Comparison of ENCODE assay signal across 11 cellular contexts in the genomic region with DNA sequence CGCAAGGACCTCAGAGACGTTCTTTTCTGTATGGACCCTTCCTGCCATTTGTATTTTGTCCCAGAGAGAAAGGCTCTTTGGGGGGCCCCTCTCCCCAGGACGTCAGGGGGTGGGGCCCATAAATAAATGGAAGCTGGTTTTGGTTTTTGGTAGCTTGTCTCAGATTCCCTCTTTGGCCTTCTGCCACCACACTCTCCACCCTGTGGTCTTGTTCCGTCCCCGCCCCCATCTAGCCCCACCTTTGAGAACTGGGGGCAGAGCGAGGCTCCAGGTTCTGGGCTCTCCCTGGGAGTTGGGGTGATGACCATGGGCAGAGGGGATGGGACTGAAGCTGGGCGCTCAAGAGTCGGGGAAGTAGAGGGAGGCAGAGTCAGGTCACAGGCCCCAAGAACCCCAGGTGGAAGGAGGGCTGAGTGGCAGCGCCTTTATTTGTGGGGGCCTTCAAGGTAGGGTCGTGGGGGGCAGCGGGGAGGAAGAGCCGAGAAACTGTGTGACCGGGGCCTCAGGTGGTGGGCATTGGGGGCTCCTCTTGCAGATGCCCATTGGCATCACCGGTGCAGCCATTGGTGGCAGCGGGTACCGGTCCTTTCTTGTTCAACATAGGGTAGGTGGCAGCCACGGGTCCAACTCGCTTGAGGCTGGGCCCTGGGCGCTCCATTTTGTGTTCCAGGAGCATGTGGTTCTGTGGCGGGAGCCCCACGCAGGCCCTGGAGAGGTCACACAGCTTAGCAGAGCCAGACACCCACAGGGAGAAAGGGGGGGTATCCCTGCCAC. TPM values are rescaled to one million over a fixed set of nuclear protein-coding genes. Genes with fewer than 3 reads are reported as not detected.
DNase-seq lines count a peak whose midpoint lies in the region; ATAC-seq, FAIRE-seq and TF ChIP-seq lines count a peak whose summit lies in the region.
"Had no signal": no experiment of that assay in that cellular context is flagged by ENCODE, and none has a peak within 500 bp of the region (broad histone marks: within the 10 kb centered on the region; RNA-seq: fewer than 3 reads in every experiment).

No MANE protein-coding gene starts in this region.

- peaks cover 16% of the 10 kb centered on the region for H3K4me1 ChIP-seq in HepG2 (ENCODE audit: insufficient read depth, low read length)
- peaks cover 0 to 25% (median 4%) of the 10 kb centered on the region in 4 donors for H3K4me1 ChIP-seq in right lobe of liver
- H3K4me1 ChIP-seq in uterus = peaks cover 0 to 13% of the 10 kb centered on the region in 2 donors
- H3K4me1 ChIP-seq in aorta (ENCODE audit: control insufficient read depth in 1 of 2, insufficient read depth in 2 of 2, low read length in 2 of 2) = no peaks in the 10 kb centered on the region

- FAIRE-seq in HepG2 (lab: Jason Lieb, UNC) = no peak

- TF ChIP-seq EP300 in HepG2 (IDR thresholded peaks at IDR 0.05; ENCODE audit: low read depth in 2 of 2, low read length in 2 of 2) = no peak
- TF ChIP-seq EP300 in HepG2 (CRISPR knock-in tag; IDR thresholded peaks at IDR 0.05; ENCODE audit: borderline replicate concordance) = no peak

- H4K20me1 ChIP-seq in HepG2 (ENCODE audit: insufficient read depth, low read length) = no peaks in the 10 kb centered on the region

- H3K27me3 ChIP-seq in HepG2 (ENCODE audit: control insufficient read depth in 1 of 2, insufficient read depth in 2 of 2, low read length in 2 of 2) (no peaks in the 10 kb centered on the region), right lobe of liver (no peaks in the 10 kb centered on the region), uterus (no peaks in the 10 kb centered on the region), aorta (ENCODE audit: control insufficient read depth in 1 of 2, insufficient read depth in 2 of 2, low read length in 1 of 2) (no peaks in the 10 kb centered on the region)

- no peaks in the 10 kb centered on the region for H3K9me3 Mint-ChIP-seq in activated CD8-positive, alpha-beta T cell treated with anti-CD3 and anti-CD28 coated beads, Interleukin-2, amount 10 ng/mL, durations not matched to agents 7 days and 5 days (ENCODE audit: insufficient read depth)
- H3K9me3 Mint-ChIP-seq in immature natural killer cell = no peaks in the 10 kb centered on the region

- no peak for TF ChIP-seq RAD21 in HepG2 (CRISPR knock-in tag; IDR thresholded peaks at IDR 0.05)

- no peak overlapping the region for H3K9ac ChIP-seq in HepG2 (ENCODE audit: insufficient read depth, low read depth, low read length)

- intact Hi-C loops in HepG2 (cut with micrococcal nuclease; ENCODE audit: unreplicated experiment) = no loop called here
- intact Hi-C loops in right lobe of liver (cut with DNase I) = no loop called here
- intact Hi-C loops in uterus (cut with DNase I; ENCODE audit: low total_unique reads) = no loop called here
- intact Hi-C loops in aorta (cut with DNase I) = no loop called here

- 95% methylated on average over 13 of the region's 21 CpGs for WGBS in HepG2 (ENCODE audit: low lambda C conversion rate)
- WGBS in right lobe of liver (ENCODE audit: insufficient coverage, low coverage, low lambda C conversion rate, missing lambda C conversion rate) = 70% methylated on average over 2 of the region's 21 CpGs
- 81 to 85% methylated on average over 20 to 21 of the region's 21 CpGs for WGBS in aorta, 2 donors

- H3K27ac ChIP-seq in HepG2 (ENCODE audit: extremely low read length, insufficient read depth, low read length) (no peak overlapping the region), right lobe of liver (no peak overlapping the region), uterus (peak overlapping the region; percentile 77 to 80), aorta (ENCODE audit: low read depth in 1 of 2, low read length in 2 of 2) (no peak overlapping the region)

- H3K4me3 ChIP-seq in HepG2 (replicated peaks in 1 of 3; ENCODE audit: insufficient read depth in 1 of 3, low read depth in 2 of 3, low read length in 3 of 3) = no peak overlapping the region
- no peak overlapping the region for H3K4me3 ChIP-seq in right lobe of liver
- peak overlapping the region; percentile 41 to 46 for H3K4me3 ChIP-seq in uterus
- no peak overlapping the region for H3K4me3 ChIP-seq in aorta (ENCODE audit: low read length in 2 of 2)

- DNase-seq in HepG2 (ENCODE audit: low spot score) (no peak), right lobe of liver (no peak), immature natural killer cell (no peak), uterus (peak in 1 of 2 donors; percentile 54), hippocampal formation (lab: John Stamatoyannopoulos, UW) (no peak), aorta (no peak), G401 (ENCODE audit: low spot score) (no peak)
- DNase-seq in activated CD8-positive, alpha-beta T cell treated with anti-CD3 and anti-CD28 coated beads, Interleukin-2, amount 10 ng/mL, durations not matched to agents 7 days and 5 days = no peak
- DNase-seq: dorsolateral prefrontal cortex, NCI-H2029 treated with DMSO at 0.1 percent for 48 hours, SIG-M5 had no signal

- in situ Hi-C loops in HepG2 (cut with HindIII; ENCODE audit: extremely low pct_ligation_motif_present, low pct_unique_long_range_greater_than_20kb) (no loop called here), G401 (cut with HindIII; ENCODE audit: low sequenced_read_pairs) (no loop called here)

- no peaks in the 10 kb centered on the region for H3K79me2 ChIP-seq in HepG2 (ENCODE audit: insufficient read depth, low read length)

- TF ChIP-seq POLR2A in HepG2 (IDR thresholded peaks at IDR 0.05; ENCODE audit: insufficient read depth in 1 of 2, low read depth in 2 of 2, low read length in 2 of 2) (no peak), right lobe of liver (IDR thresholded peaks at IDR 0.05) (no peak), uterus (IDR thresholded peaks at IDR 0.05) (no peak)

- no TSS peak for BruUV-seq in HepG2 (replicated peaks; lab: Mats Ljungman, UMichigan)

- CTCF ChIA-PET in HepG2 (lab: Yijun Ruan, JAX; ENCODE audit: low intra/inter-chr PET ratio, low total read pairs) = no interaction called here
- CTCF ChIA-PET in activated CD8-positive, alpha-beta T cell treated with anti-CD3 and anti-CD28 coated beads, Interleukin-2, amount 10 ng/mL, durations not matched to agents 7 days and 5 days (lab: Charles Lee) = interaction anchor here (0.7 to 1.0 kb wide), 2 partner anchors 16 to 86 kb away, joined by 3 read pairs; no protein-coding TSS in a partner anchor

- TF ChIP-seq CTCF in HepG2 (CRISPR knock-in tag; IDR thresholded peaks at IDR 0.05) (no peak), right lobe of liver (IDR thresholded peaks at IDR 0.05) (no peak), uterus (IDR thresholded peaks at IDR 0.05) (no peak)

- POLR2A ChIA-PET in HepG2 (lab: Yijun Ruan, JAX) = no interaction called here
- POLR2A ChIA-PET in activated CD8-positive, alpha-beta T cell treated with anti-CD3 and anti-CD28 coated beads, Interleukin-2, amount 10 ng/mL, durations not matched to agents 7 days and 5 days (lab: Charles Lee) = no interaction called here

- H3K4me2 ChIP-seq in HepG2 (ENCODE audit: low read depth, low read length) = no peak overlapping the region

- peaks cover 53% of the 10 kb centered on the region for H3K4me1 Mint-ChIP-seq in activated CD8-positive, alpha-beta T cell treated with anti-CD3 and anti-CD28 coated beads, Interleukin-2, amount 10 ng/mL, durations not matched to agents 7 days and 5 days (ENCODE audit: low read depth)
- H3K4me1 Mint-ChIP-seq in immature natural killer cell = peaks cover 17 to 39% of the 10 kb centered on the region in 2 donors

- peak overlapping the region; percentile 50 for H3K4me3 Mint-ChIP-seq in activated CD8-positive, alpha-beta T cell treated with anti-CD3 and anti-CD28 coated beads, Interleukin-2, amount 10 ng/mL, durations not matched to agents 7 days and 5 days
- peak overlapping the region in 4 of 5 donors; percentile 35 to 53 (median 46) for H3K4me3 Mint-ChIP-seq in immature natural killer cell

- H3K9me3 ChIP-seq in HepG2 (ENCODE audit: low read length) = no peaks in the 10 kb centered on the region
- no peaks in the 10 kb centered on the region for H3K9me3 ChIP-seq in right lobe of liver
- no peaks in the 10 kb centered on the region for H3K9me3 ChIP-seq in uterus
- H3K9me3 ChIP-seq in aorta (ENCODE audit: control insufficient read depth, low read length) = no peaks in the 10 kb centered on the region

- H3K36me3 ChIP-seq in HepG2 (replicated peaks in 1 of 2; ENCODE audit: control insufficient read depth in 1 of 2, insufficient read depth in 2 of 2, low read length in 2 of 2) = peaks cover 1 to 3% of the 10 kb centered on the region in 2 experiments; a peak in 1 of 5 replicates
- H3K36me3 ChIP-seq in right lobe of liver = no peaks in the 10 kb centered on the region
- H3K36me3 ChIP-seq in uterus = no peaks in the 10 kb centered on the region
- H3K36me3 ChIP-seq in aorta (ENCODE audit: control insufficient read depth in 1 of 2, insufficient read depth in 2 of 2, low read length in 1 of 2) = no peaks in the 10 kb centered on the region

- H3K27me3 Mint-ChIP-seq in activated CD8-positive, alpha-beta T cell treated with anti-CD3 and anti-CD28 coated beads, Interleukin-2, amount 10 ng/mL, durations not matched to agents 7 days and 5 days (ENCODE audit: low read depth) = no peaks in the 10 kb centered on the region
- H3K27me3 Mint-ChIP-seq in immature natural killer cell (ENCODE audit: low read depth in 3 of 3) = peaks cover 3 to 16% (median 5%) of the 10 kb centered on the region in 3 donors

- no peak for ATAC-seq in HepG2
- ATAC-seq in right lobe of liver = no peak
- ATAC-seq in activated CD8-positive, alpha-beta T cell treated with anti-CD3 and anti-CD28 coated beads, Interleukin-2, amount 10 ng/mL, durations not matched to agents 7 days and 5 days = no peak
- no peak for ATAC-seq in aorta (ENCODE audit: low FRiP score)

- H3K36me3 Mint-ChIP-seq in activated CD8-positive, alpha-beta T cell treated with anti-CD3 and anti-CD28 coated beads, Interleukin-2, amount 10 ng/mL, durations not matched to agents 7 days and 5 days (ENCODE audit: low read depth) = peaks cover 26% of the 10 kb centered on the region
- no peaks in the 10 kb centered on the region for H3K36me3 Mint-ChIP-seq in immature natural killer cell

- peak overlapping the region; percentile 20 for H3K27ac Mint-ChIP-seq in activated CD8-positive, alpha-beta T cell treated with anti-CD3 and anti-CD28 coated beads, Interleukin-2, amount 10 ng/mL, durations not matched to agents 7 days and 5 days
- peak overlapping the region in 2 of 6 donors; percentile 70 to 71 for H3K27ac Mint-ChIP-seq in immature natural killer cell

- no peak overlapping the region for H2AFZ ChIP-seq in HepG2 (ENCODE audit: low read length)

RNA-seq across cellular contexts. Expression of a gene that starts 3.3 kb away (rescaled TPM):
- total RNA-seq in HepG2 (2016; rRNA removed; fragmentation: Illumina TruSeq; extraction: Trizol) (29.4 and 48.5 TPM in 2 replicates), right lobe of liver (1 to 10 TPM; 6.5 to 8.3 (median 7.8) TPM), uterus (100 to 1,000 TPM in 2 of 4 donors, 10 to 100 TPM in 2; 56.8 to 152 (median 106) TPM), aorta (10 to 100 TPM; 42.1 to 86.5 TPM)
- total RNA-seq in HepG2 (2016; cell fraction: cytosol; rRNA removed; fragmentation: Illumina TruSeq; extraction: Trizol; ENCODE audit: low read depth) = 8.4 and 10.1 TPM in 2 replicates
- total RNA-seq in HepG2 (2016; cell fraction: insoluble cytoplasmic fraction; rRNA removed; fragmentation: Illumina TruSeq; extraction: Trizol) = 29.3 and 46.4 TPM in 2 replicates
- total RNA-seq in HepG2 (2016; cell fraction: membrane; rRNA removed; fragmentation: Illumina TruSeq; extraction: Trizol) = 16.0 and 18.7 TPM in 2 replicates
- 33.6 and 37.4 TPM in 2 replicates for total RNA-seq in HepG2 (2016; cell fraction: nucleus; rRNA removed; fragmentation: Illumina TruSeq; extraction: Trizol)
- polyA plus RNA-seq in HepG2 (2011; rRNA removed) (29.6 and 36.5 TPM in 2 replicates), immature natural killer cell (10 to 100 TPM; 29.7 to 32.2 (median 31.2) TPM), aorta (100 to 1,000 TPM in 1 of 2 donors, 10 to 100 TPM in 1; 56.0 to 535 TPM)
- 14.0 and 25.3 TPM in 2 replicates for polyA plus RNA-seq in HepG2 (2011; cell fraction: cytosol; rRNA removed)
- 246 and 367 TPM in 2 replicates for polyA plus RNA-seq in HepG2 (2011; cell fraction: nucleus; rRNA removed)
- polyA plus RNA-seq in HepG2 (2012) = 32.5 and 49.8 TPM in 2 replicates
- polyA plus RNA-seq in HepG2 (2016; cell fraction: cytosol; fragmentation: Illumina TruSeq; extraction: Trizol; ENCODE audit: low read depth) = 16.0 and 16.5 TPM in 2 replicates
- polyA plus RNA-seq in HepG2 (2016; cell fraction: insoluble cytoplasmic fraction; fragmentation: Illumina TruSeq; extraction: Trizol; ENCODE audit: low read depth) = 44.6 and 57.4 TPM in 2 replicates
- 18.1 and 22.4 TPM in 2 replicates for polyA plus RNA-seq in HepG2 (2016; cell fraction: membrane; fragmentation: Illumina TruSeq; extraction: Trizol; ENCODE audit: low read depth)
- 103 and 119 TPM in 2 replicates for polyA plus RNA-seq in HepG2 (2016; cell fraction: nucleus; fragmentation: Illumina TruSeq; extraction: Trizol; ENCODE audit: insufficient read depth, low read depth)
- polyA minus RNA-seq in HepG2 (2011; rRNA and poly(A)+ RNA removed; ENCODE audit: low replicate concordance) = 1.3 and 50.2 TPM in 2 replicates
- polyA minus RNA-seq in HepG2 (2011; cell fraction: cytosol; rRNA and poly(A)+ RNA removed) = 20.4 and 29.0 TPM in 2 replicates
- 13.3 and 14.3 TPM in 2 replicates for polyA minus RNA-seq in HepG2 (2011; cell fraction: nucleus; rRNA and poly(A)+ RNA removed)
- 10 to 100 TPM; 26.7 to 33.5 TPM for total RNA-seq in activated CD8-positive, alpha-beta T cell treated with anti-CD3 and anti-CD28 coated beads, Interleukin-2, amount 10 ng/mL, durations not matched to agents 7 days and 5 days
- total RNA-seq in G401 (2014; rRNA removed; shearing (Covaris generic)) = 251 and 359 TPM in 2 replicates

RNA-seq across cellular contexts. Expression of a gene that starts 15.4 kb away (rescaled TPM):
- 19.3 and 39.5 TPM in 2 replicates for total RNA-seq in HepG2 (2016; rRNA removed; fragmentation: Illumina TruSeq; extraction: Trizol)
- 95.2 and 104 TPM in 2 replicates for total RNA-seq in HepG2 (2016; cell fraction: cytosol; rRNA removed; fragmentation: Illumina TruSeq; extraction: Trizol; ENCODE audit: low read depth)
- total RNA-seq in HepG2 (2016; cell fraction: insoluble cytoplasmic fraction; rRNA removed; fragmentation: Illumina TruSeq; extraction: Trizol) = 14.4 and 39.0 TPM in 2 replicates
- 103 and 124 TPM in 2 replicates for total RNA-seq in HepG2 (2016; cell fraction: membrane; rRNA removed; fragmentation: Illumina TruSeq; extraction: Trizol)
- 26.9 and 35.1 TPM in 2 replicates for total RNA-seq in HepG2 (2016; cell fraction: nucleus; rRNA removed; fragmentation: Illumina TruSeq; extraction: Trizol)
- 20.8 and 33.4 TPM in 2 replicates for polyA plus RNA-seq in HepG2 (2011; rRNA removed)
- 11.6 and 28.6 TPM in 2 replicates for polyA plus RNA-seq in HepG2 (2011; cell fraction: cytosol; rRNA removed)
- 200 and 290 TPM in 2 replicates for polyA plus RNA-seq in HepG2 (2011; cell fraction: nucleus; rRNA removed)
- polyA plus RNA-seq in HepG2 (2012) = 18.2 and 31.6 TPM in 2 replicates
- 133 and 147 TPM in 2 replicates for polyA plus RNA-seq in HepG2 (2016; cell fraction: cytosol; fragmentation: Illumina TruSeq; extraction: Trizol; ENCODE audit: low read depth)
- 34.3 and 41.3 TPM in 2 replicates for polyA plus RNA-seq in HepG2 (2016; cell fraction: insoluble cytoplasmic fraction; fragmentation: Illumina TruSeq; extraction: Trizol; ENCODE audit: low read depth)
- 147 and 152 TPM in 2 replicates for polyA plus RNA-seq in HepG2 (2016; cell fraction: membrane; fragmentation: Illumina TruSeq; extraction: Trizol; ENCODE audit: low read depth)
- 117 and 122 TPM in 2 replicates for polyA plus RNA-seq in HepG2 (2016; cell fraction: nucleus; fragmentation: Illumina TruSeq; extraction: Trizol; ENCODE audit: insufficient read depth, low read depth)
- polyA minus RNA-seq in HepG2 (2011; rRNA and poly(A)+ RNA removed; ENCODE audit: low replicate concordance) = 10.3 and 12.3 TPM in 2 replicates
- polyA minus RNA-seq in HepG2 (2011; cell fraction: cytosol; rRNA and poly(A)+ RNA removed) = 12.0 and 13.9 TPM in 2 replicates
- polyA minus RNA-seq in HepG2 (2011; cell fraction: nucleus; rRNA and poly(A)+ RNA removed) = 20.1 and 21.6 TPM in 2 replicates
- total RNA-seq in right lobe of liver = 10 to 100 TPM; 12.8 to 23.9 (median 15.9) TPM
- 100 to 1,000 TPM; 198 to 204 TPM for total RNA-seq in activated CD8-positive, alpha-beta T cell treated with anti-CD3 and anti-CD28 coated beads, Interleukin-2, amount 10 ng/mL, durations not matched to agents 7 days and 5 days
- polyA plus RNA-seq in immature natural killer cell = 100 to 1,000 TPM in 2 of 3 donors, 10 to 100 TPM in 1; 73.5 to 122 (median 107) TPM
- 100 to 1,000 TPM in 1 of 4 donors, 10 to 100 TPM in 3; 23.6 to 105 (median 54.8) TPM for total RNA-seq in uterus
- 10 to 100 TPM; 51.4 to 89.4 TPM for total RNA-seq in aorta
- 100 to 1,000 TPM in 1 of 2 donors, 10 to 100 TPM in 1; 40.6 to 150 TPM for polyA plus RNA-seq in aorta
- total RNA-seq in G401 (2014; rRNA removed; shearing (Covaris generic)) = 272 and 351 TPM in 2 replicates

RNA-seq across cellular contexts. Expression of a gene that starts 37.2 kb away (rescaled TPM):
- total RNA-seq in HepG2 (2016; rRNA removed; fragmentation: Illumina TruSeq; extraction: Trizol) (0.13 TPM in 1 of 2 replicates, not detected in the other), right lobe of liver (10 to 100 TPM in 1 of 6 experiments, 1 to 10 TPM in 5; 1.9 to 12.6 (median 3.2) TPM), uterus (1 to 10 TPM in 2 of 4 donors, under 1 TPM in 1, not detected in 1; 0.51 to 2.3 (median 1.9) TPM), aorta (10 to 100 TPM in 1 of 2 donors, 1 to 10 TPM in 1; 7.7 to 15.6 TPM)
- total RNA-seq in HepG2 (2016; cell fraction: cytosol; rRNA removed; fragmentation: Illumina TruSeq; extraction: Trizol; ENCODE audit: low read depth) = 0.20 TPM in 1 of 2 replicates, not detected in the other
- total RNA-seq in HepG2 (2016; cell fraction: insoluble cytoplasmic fraction; rRNA removed; fragmentation: Illumina TruSeq; extraction: Trizol) = 0.11 TPM in 1 of 2 replicates, not detected in the other
- 0.17 and 0.19 TPM in 2 replicates for total RNA-seq in HepG2 (2016; cell fraction: membrane; rRNA removed; fragmentation: Illumina TruSeq; extraction: Trizol)
- 0.25 TPM in 1 of 2 replicates, not detected in the other for total RNA-seq in HepG2 (2016; cell fraction: nucleus; rRNA removed; fragmentation: Illumina TruSeq; extraction: Trizol)
- polyA plus RNA-seq in HepG2 (2011; rRNA removed) (0.53 and 0.85 TPM in 2 replicates), immature natural killer cell (10 to 100 TPM in 1 of 3 donors, 1 to 10 TPM in 2; 2.7 to 18.1 (median 7.7) TPM), aorta (1 to 10 TPM; 2.2 to 7.4 TPM)
- 0.66 and 0.68 TPM in 2 replicates for polyA plus RNA-seq in HepG2 (2011; cell fraction: cytosol; rRNA removed)
- 0.16 and 0.35 TPM in 2 replicates for polyA plus RNA-seq in HepG2 (2011; cell fraction: nucleus; rRNA removed)
- 0.11 and 0.13 TPM in 2 replicates for polyA plus RNA-seq in HepG2 (2012)
- polyA plus RNA-seq in HepG2 (2016; cell fraction: cytosol; fragmentation: Illumina TruSeq; extraction: Trizol; ENCODE audit: low read depth) = 0.05 TPM in 1 of 2 replicates, not detected in the other
- 0.12 and 0.15 TPM in 2 replicates for polyA plus RNA-seq in HepG2 (2016; cell fraction: insoluble cytoplasmic fraction; fragmentation: Illumina TruSeq; extraction: Trizol; ENCODE audit: low read depth)
- 0.13 TPM in 1 of 2 replicates, not detected in the other for polyA plus RNA-seq in HepG2 (2016; cell fraction: membrane; fragmentation: Illumina TruSeq; extraction: Trizol; ENCODE audit: low read depth)
- polyA plus RNA-seq in HepG2 (2016; cell fraction: nucleus; fragmentation: Illumina TruSeq; extraction: Trizol; ENCODE audit: insufficient read depth, low read depth) = not detected in 2 replicates
- polyA minus RNA-seq in HepG2 (2011; rRNA and poly(A)+ RNA removed; ENCODE audit: low replicate concordance) = 0.60 TPM in 1 of 2 replicates, not detected in the other
- 0.40 and 0.70 TPM in 2 replicates for polyA minus RNA-seq in HepG2 (2011; cell fraction: cytosol; rRNA and poly(A)+ RNA removed)
- 0.25 TPM in 1 of 2 replicates, not detected in the other for polyA minus RNA-seq in HepG2 (2011; cell fraction: nucleus; rRNA and poly(A)+ RNA removed)
- under 1 TPM; 0.53 to 0.68 TPM for total RNA-seq in activated CD8-positive, alpha-beta T cell treated with anti-CD3 and anti-CD28 coated beads, Interleukin-2, amount 10 ng/mL, durations not matched to agents 7 days and 5 days
- total RNA-seq in G401 (2014; rRNA removed; shearing (Covaris generic)) = not detected in 2 replicates

RNA-seq across cellular contexts. Expression of a gene that starts 48.6 kb away (rescaled TPM):
- 43.0 and 146 TPM in 2 replicates for total RNA-seq in HepG2 (2016; rRNA removed; fragmentation: Illumina TruSeq; extraction: Trizol)
- total RNA-seq in HepG2 (2016; cell fraction: cytosol; rRNA removed; fragmentation: Illumina TruSeq; extraction: Trizol; ENCODE audit: low read depth) = 42.0 and 45.2 TPM in 2 replicates
- 37.4 and 148 TPM in 2 replicates for total RNA-seq in HepG2 (2016; cell fraction: insoluble cytoplasmic fraction; rRNA removed; fragmentation: Illumina TruSeq; extraction: Trizol)
- 53.4 and 57.4 TPM in 2 replicates for total RNA-seq in HepG2 (2016; cell fraction: membrane; rRNA removed; fragmentation: Illumina TruSeq; extraction: Trizol)
- total RNA-seq in HepG2 (2016; cell fraction: nucleus; rRNA removed; fragmentation: Illumina TruSeq; extraction: Trizol) = 112 and 139 TPM in 2 replicates
- polyA plus RNA-seq in HepG2 (2011; rRNA removed) = 422 and 537 TPM in 2 replicates
- 539 and 794 TPM in 2 replicates for polyA plus RNA-seq in HepG2 (2011; cell fraction: cytosol; rRNA removed)
- polyA plus RNA-seq in HepG2 (2011; cell fraction: nucleus; rRNA removed) = 1,510 and 1,558 TPM in 2 replicates
- 229 and 758 TPM in 2 replicates for polyA plus RNA-seq in HepG2 (2012)
- polyA plus RNA-seq in HepG2 (2016; cell fraction: cytosol; fragmentation: Illumina TruSeq; extraction: Trizol; ENCODE audit: low read depth) = 22.2 and 24.9 TPM in 2 replicates
- polyA plus RNA-seq in HepG2 (2016; cell fraction: insoluble cytoplasmic fraction; fragmentation: Illumina TruSeq; extraction: Trizol; ENCODE audit: low read depth) = 49.2 and 57.0 TPM in 2 replicates
- polyA plus RNA-seq in HepG2 (2016; cell fraction: membrane; fragmentation: Illumina TruSeq; extraction: Trizol; ENCODE audit: low read depth) = 30.8 and 31.5 TPM in 2 replicates
- 315 and 334 TPM in 2 replicates for polyA plus RNA-seq in HepG2 (2016; cell fraction: nucleus; fragmentation: Illumina TruSeq; extraction: Trizol; ENCODE audit: insufficient read depth, low read depth)
- 4.5 and 440 TPM in 2 replicates for polyA minus RNA-seq in HepG2 (2011; rRNA and poly(A)+ RNA removed; ENCODE audit: low replicate concordance)
- 366 and 433 TPM in 2 replicates for polyA minus RNA-seq in HepG2 (2011; cell fraction: cytosol; rRNA and poly(A)+ RNA removed)
- polyA minus RNA-seq in HepG2 (2011; cell fraction: nucleus; rRNA and poly(A)+ RNA removed) = 115 and 151 TPM in 2 replicates
- total RNA-seq in right lobe of liver = 100 to 1,000 TPM in 2 of 6 experiments, 10 to 100 TPM in 2, 1 to 10 TPM in 1, under 1 TPM in 1; 0.88 to 160 (median 57.5) TPM
- not detected for total RNA-seq in activated CD8-positive, alpha-beta T cell treated with anti-CD3 and anti-CD28 coated beads, Interleukin-2, amount 10 ng/mL, durations not matched to agents 7 days and 5 days
- not detected for polyA plus RNA-seq in immature natural killer cell
- total RNA-seq in uterus = 10 to 100 TPM in 1 of 4 donors, 1 to 10 TPM in 1, under 1 TPM in 2; 0.41 to 13.1 (median 1.6) TPM
- total RNA-seq in aorta = 1 to 10 TPM; 4.2 to 9.8 TPM
- polyA plus RNA-seq in aorta = 1 to 10 TPM; 2.8 to 3.2 TPM
- total RNA-seq in G401 (2014; rRNA removed; shearing (Covaris generic)) = 143 and 217 TPM in 2 replicates

Comparison
In these comparisons a context has a peak if more than half of its experiments do, and no peak if none do; other contexts are left out.
1. H3K27ac ChIP-seq: peak in uterus (2 of 2); none in HepG2 (single experiment), right lobe of liver (0 of 3) and aorta (0 of 2).
2. H3K4me3 ChIP-seq: peak in uterus (2 of 2); none in HepG2 (0 of 3), right lobe of liver (0 of 3) and aorta (0 of 2).